ENCODE assay signal across 1 cellular context in the genomic region with DNA sequence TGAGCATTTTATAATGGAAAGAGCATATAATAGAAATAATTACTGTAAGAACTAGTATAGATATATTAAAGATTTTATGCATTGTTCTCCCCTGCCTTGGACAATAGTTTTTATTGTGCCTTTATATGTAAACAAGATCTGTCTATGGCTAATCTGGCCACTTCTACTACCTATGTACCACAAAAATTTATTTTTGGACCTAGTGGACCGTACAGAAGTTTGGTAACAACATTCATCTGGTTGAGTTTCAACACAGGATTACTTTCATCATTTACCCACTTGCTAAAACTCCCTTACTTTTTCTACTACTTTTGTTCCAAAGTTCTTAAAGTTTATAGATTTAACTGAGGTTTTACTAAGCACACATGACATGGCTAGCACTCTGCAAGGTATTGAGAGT.
TF ChIP-seq lines count a peak whose summit lies in the region.

No MANE protein-coding gene starts in this region.

TF ChIP-seq in HepG2, 621 proteins besides CTCF, POLR2A, EP300 and RAD21:
- TF ChIP-seq FOXA1 (IDR thresholded peaks at IDR 0.05) (no peak), FOXA1 (CRISPR knock-in tag; IDR thresholded peaks at IDR 0.05) (0 out of 2 replicates have a peak, but pooled peaks have one; percentile 19), ADNP (CRISPR knock-in tag; IDR thresholded peaks at IDR 0.05) (no peak), PAX8 (CRISPR knock-in tag; IDR thresholded peaks at IDR 0.05; ENCODE audit: borderline replicate concordance) (no peak), ZIK1 (CRISPR knock-in tag; IDR thresholded peaks at IDR 0.05; ENCODE audit: borderline replicate concordance, low read depth) (no peak), CEBPG (CRISPR knock-in tag; IDR thresholded peaks at IDR 0.05) (0 out of 2 replicates have a peak, but pooled peaks have one; percentile 3), PITX1 (CRISPR knock-in tag; IDR thresholded peaks at IDR 0.05) (no peak), ZNF781 (CRISPR knock-in tag; IDR thresholded peaks at IDR 0.05; ENCODE audit: borderline replicate concordance, not compliant biosample characterization) (no peak), PHF8 (CRISPR knock-in tag; IDR thresholded peaks at IDR 0.05) (no peak), NFIC (IDR thresholded peaks at IDR 0.05; ENCODE audit: low read length) (no peak), ELF1 (CRISPR knock-in tag; IDR thresholded peaks at IDR 0.05) (no peak), CAMTA2 (CRISPR knock-in tag; IDR thresholded peaks at IDR 0.05; ENCODE audit: borderline replicate concordance) (no peak), ZNF264 (CRISPR knock-in tag; IDR thresholded peaks at IDR 0.05) (no peak), SETDB1 (CRISPR knock-in tag; IDR thresholded peaks at IDR 0.05; ENCODE audit: borderline replicate concordance) (no peak), MBNL3 (CRISPR knock-in tag; conservative IDR thresholded peaks at IDR 0.05) (no peak)
- TF ChIP-seq, protein P1, sequence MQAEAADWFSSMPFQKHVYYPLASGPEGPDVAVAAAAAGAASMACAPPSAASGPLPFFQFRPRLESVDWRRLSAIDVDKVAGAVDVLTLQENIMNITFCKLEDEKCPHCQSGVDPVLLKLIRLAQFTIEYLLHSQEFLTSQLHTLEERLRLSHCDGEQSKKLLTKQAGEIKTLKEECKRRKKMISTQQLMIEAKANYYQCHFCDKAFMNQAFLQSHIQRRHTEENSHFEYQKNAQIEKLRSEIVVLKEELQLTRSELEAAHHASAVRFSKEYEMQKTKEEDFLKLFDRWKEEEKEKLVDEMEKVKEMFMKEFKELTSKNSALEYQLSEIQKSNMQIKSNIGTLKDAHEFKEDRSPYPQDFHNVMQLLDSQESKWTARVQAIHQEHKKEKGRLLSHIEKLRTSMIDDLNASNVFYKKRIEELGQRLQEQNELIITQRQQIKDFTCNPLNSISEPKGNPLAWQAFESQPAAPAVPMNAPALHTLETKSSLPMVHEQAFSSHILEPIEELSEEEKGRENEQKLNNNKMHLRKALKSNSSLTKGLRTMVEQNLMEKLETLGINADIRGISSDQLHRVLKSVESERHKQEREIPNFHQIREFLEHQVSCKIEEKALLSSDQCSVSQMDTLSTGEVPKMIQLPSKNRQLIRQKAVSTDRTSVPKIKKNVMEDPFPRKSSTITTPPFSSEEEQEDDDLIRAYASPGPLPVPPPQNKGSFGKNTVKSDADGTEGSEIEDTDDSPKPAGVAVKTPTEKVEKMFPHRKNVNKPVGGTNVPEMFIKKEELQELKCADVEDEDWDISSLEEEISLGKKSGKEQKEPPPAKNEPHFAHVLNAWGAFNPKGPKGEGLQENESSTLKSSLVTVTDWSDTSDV (CRISPR knock-in tag; IDR thresholded peaks at IDR 0.05) = no peak
- TF ChIP-seq, protein P2, sequence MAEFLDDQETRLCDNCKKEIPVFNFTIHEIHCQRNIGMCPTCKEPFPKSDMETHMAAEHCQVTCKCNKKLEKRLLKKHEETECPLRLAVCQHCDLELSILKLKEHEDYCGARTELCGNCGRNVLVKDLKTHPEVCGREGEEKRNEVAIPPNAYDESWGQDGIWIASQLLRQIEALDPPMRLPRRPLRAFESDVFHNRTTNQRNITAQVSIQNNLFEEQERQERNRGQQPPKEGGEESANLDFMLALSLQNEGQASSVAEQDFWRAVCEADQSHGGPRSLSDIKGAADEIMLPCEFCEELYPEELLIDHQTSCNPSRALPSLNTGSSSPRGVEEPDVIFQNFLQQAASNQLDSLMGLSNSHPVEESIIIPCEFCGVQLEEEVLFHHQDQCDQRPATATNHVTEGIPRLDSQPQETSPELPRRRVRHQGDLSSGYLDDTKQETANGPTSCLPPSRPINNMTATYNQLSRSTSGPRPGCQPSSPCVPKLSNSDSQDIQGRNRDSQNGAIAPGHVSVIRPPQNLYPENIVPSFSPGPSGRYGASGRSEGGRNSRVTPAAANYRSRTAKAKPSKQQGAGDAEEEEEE (CRISPR knock-in tag; IDR thresholded peaks at IDR 0.05; ENCODE audit: borderline replicate concordance) = no peak
